ENCODE assay signal across 8 cellular contexts in the genomic region with DNA sequence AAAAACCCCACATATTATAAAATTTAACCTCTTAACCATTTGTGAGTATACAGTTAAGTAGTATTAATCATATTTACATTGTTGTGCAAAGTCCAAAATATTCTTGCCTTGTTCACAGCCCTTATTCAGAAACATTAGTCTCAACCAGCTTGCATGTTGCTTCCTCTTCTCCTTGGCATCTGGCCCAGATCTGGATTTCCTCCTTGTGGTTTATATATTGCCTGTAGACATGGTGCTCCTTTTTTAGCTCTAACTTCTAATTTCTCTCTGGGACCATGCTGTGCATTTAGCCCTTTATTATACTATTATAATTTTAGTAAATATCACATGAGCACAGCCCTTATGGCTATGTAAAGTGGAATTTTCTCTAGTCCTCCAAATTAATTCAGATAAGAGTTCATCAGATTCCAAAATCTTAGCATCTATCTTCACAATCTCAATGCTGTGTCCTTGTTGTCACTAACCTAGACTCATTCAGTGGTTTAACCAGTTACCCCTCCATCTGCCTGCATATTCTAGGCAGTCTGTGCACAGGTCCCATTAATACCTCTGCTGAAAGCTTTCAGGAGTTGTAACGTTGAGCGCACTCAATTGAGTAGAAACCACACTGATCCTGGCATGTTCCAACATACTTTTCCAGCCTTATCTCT. TPM values are rescaled to one million over a fixed set of nuclear protein-coding genes. Genes with fewer than 3 reads are reported as not detected.
DNase-seq lines count a peak whose midpoint lies in the region; ATAC-seq, FAIRE-seq and TF ChIP-seq lines count a peak whose summit lies in the region.

No MANE protein-coding gene starts in this region.

- H3K4me2 ChIP-seq in mammary epithelial cell (ENCODE audit: insufficient read depth, low read depth, low read length) = peak overlapping the region; percentile 16

- no peak overlapping the region for H3K27ac ChIP-seq in mammary epithelial cell (ENCODE audit: insufficient read depth, low read depth, low read length)

- TF ChIP-seq CTCF in NB4 (IDR thresholded peaks at IDR 0.05; ENCODE audit: low read depth, low read length) = no peak
- no peak for TF ChIP-seq CTCF in mammary epithelial cell (conservative IDR thresholded peaks at IDR 0.05 in 1 of 2, IDR thresholded peaks at IDR 0.05 in 1 of 2; ENCODE audit: extremely low read depth in 1 of 2, insufficient read depth in 1 of 2, low read depth in 1 of 2, low read length in 2 of 2)
- TF ChIP-seq CTCF in lower leg skin (IDR thresholded peaks at IDR 0.05) = no peak

- DNase-seq in AML-193 (lab: John Stamatoyannopoulos, UW) (peak; percentile 94 to 95), GM18507 (ENCODE audit: extremely low spot score, insufficient read length, low read depth) (no peak), NB4 (ENCODE audit: low read depth) (peak; percentile 89), mammary epithelial cell (peak; percentile 79), lower leg skin (ENCODE audit: low spot score in 2 of 2) (peak; percentile 85 to 87), DMS114 treated with DMSO at 0.1 percent for 48 hours (lab: John Stamatoyannopoulos, UW; ENCODE audit: unreplicated experiment) (no peak), NCI-H128 (lab: John Stamatoyannopoulos, UW; ENCODE audit: unreplicated experiment) (no peak)

- no peaks in the 10 kb centered on the region for H3K9me3 ChIP-seq in mammary epithelial cell (replicated peaks; ENCODE audit: insufficient read depth, low read length)

- peaks cover 8% of the 10 kb centered on the region for H3K4me1 ChIP-seq in mammary epithelial cell (ENCODE audit: insufficient read depth, low read length)

- H4K20me1 ChIP-seq in mammary epithelial cell (ENCODE audit: insufficient read depth, low read length) = no peaks in the 10 kb centered on the region

- H3K27me3 ChIP-seq in mammary epithelial cell (ENCODE audit: insufficient read depth, low read length) = no peaks in the 10 kb centered on the region

- ATAC-seq in GM19035 (IDR thresholded peaks at IDR 0.05; ENCODE audit: unreplicated experiment) = no peak

- no peaks in the 10 kb centered on the region for H3K79me2 ChIP-seq in mammary epithelial cell (ENCODE audit: insufficient read depth, low read length)

- H3K4me3 ChIP-seq in NB4 (ENCODE audit: low read depth, low read length) = no peak overlapping the region
- H3K4me3 ChIP-seq in mammary epithelial cell (replicated peaks in 1 of 3; ENCODE audit: insufficient read depth in 1 of 3, low read depth in 2 of 3, low read length in 3 of 3) = no peak overlapping the region
- no peak overlapping the region for H3K4me3 ChIP-seq in lower leg skin (ENCODE audit: low read depth, poor library complexity, severe bottlenecking)

- TF ChIP-seq POLR2A in NB4 (IDR thresholded peaks at IDR 0.05; ENCODE audit: extremely low read depth, insufficient read length) (no peak), lower leg skin (IDR thresholded peaks at IDR 0.05) (no peak)

- H3K9ac ChIP-seq in mammary epithelial cell (ENCODE audit: insufficient read depth, low read length) = no peak overlapping the region

- in situ Hi-C loops in mammary epithelial cell (cut with MboI; ENCODE audit: low sequenced_read_pairs in 2 of 2) = loop anchor here in 1 of 2 donors (10.0 to 25.0 kb wide), 2 partner anchors 78 to 341 kb away; a partner anchor contains a TSS

- H2AFZ ChIP-seq in mammary epithelial cell (ENCODE audit: low read depth, low read length) = no peak overlapping the region

- H3K36me3 ChIP-seq in mammary epithelial cell (ENCODE audit: insufficient read depth, low read length) = no peaks in the 10 kb centered on the region

- WGBS in mammary epithelial cell (ENCODE audit: low coverage, missing lambda C conversion rate) = 82% methylated on average over 2 of the region's 2 CpGs
- WGBS in lower leg skin, 2 donors = 71 to 92% methylated on average over 2 of the region's 2 CpGs

- no TSS peak for BruUV-seq in mammary epithelial cell (replicated peaks; lab: Mats Ljungman, UMichigan)

- CTCF ChIA-PET in mammary epithelial cell (lab: Charles Lee; ENCODE audit: low non-redundant PET) = no interaction called here

- intact Hi-C loops in mammary epithelial cell (cut with micrococcal nuclease) (no loop called here), lower leg skin (cut with DNase I; ENCODE audit: low total_unique reads) (no loop called here)

- FAIRE-seq in GM18507 (lab: Jason Lieb, UNC) = peak; percentile 47

- dilution Hi-C loops in mammary epithelial cell (cut with HindIII; ENCODE audit: low sequenced_read_pairs) = loop anchor here (5.0 kb wide), 1 partner anchor 106 kb away; no protein-coding TSS in a partner anchor

RNA-seq across cellular contexts. Expression of a gene that starts 7.9 kb away (rescaled TPM):
- total RNA-seq in mammary epithelial cell (1 to 10 TPM; 1.7 to 2.0 TPM), lower leg skin (1 to 10 TPM; 1.9 to 4.4 (median 3.7) TPM)
- polyA plus RNA-seq in mammary epithelial cell = 1.1 TPM
- 1.1 TPM for polyA minus RNA-seq in mammary epithelial cell

RNA-seq across cellular contexts. Expression of a gene that starts 45.9 kb away (rescaled TPM):
- 10 to 100 TPM; 11.7 TPM for total RNA-seq in mammary epithelial cell
- 7.3 TPM for polyA plus RNA-seq in mammary epithelial cell
- polyA minus RNA-seq in mammary epithelial cell = 4.1 TPM
- total RNA-seq in lower leg skin = 10 to 100 TPM in 2 of 4 donors, 1 to 10 TPM in 2; 6.6 to 11.4 (median 9.8) TPM

Comparison
In these comparisons a context has a peak if more than half of its experiments do, and no peak if none do; other contexts are left out.
1. DNase-seq: peak in AML-193 (2 of 2), NB4 (single experiment), mammary epithelial cell (single experiment) and lower leg skin (2 of 2); none in GM18507 (single experiment), DMS114 treated with DMSO at 0.1 percent for 48 hours (single experiment) and NCI-H128 (single experiment).